1 cellular context compared by ENCODE assay signal in the genomic region with DNA sequence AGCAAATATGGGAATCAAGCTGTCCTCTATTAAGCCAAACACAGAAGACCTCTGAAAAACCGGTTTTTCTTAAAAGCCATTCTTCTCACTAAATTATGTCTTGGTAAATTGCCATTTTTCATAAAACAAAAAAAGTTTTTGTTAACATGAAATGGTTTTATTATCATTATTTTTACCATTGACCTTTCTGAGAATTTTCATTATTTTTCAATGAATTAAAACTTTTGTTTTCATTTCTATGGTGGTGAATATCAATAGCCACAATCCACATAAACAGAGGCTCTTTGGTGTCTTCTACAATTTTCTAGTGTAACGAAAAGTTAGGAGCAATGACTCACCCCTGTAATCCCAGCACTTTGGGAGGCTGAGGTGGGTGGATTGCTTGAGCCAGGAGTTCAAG.
TF ChIP-seq lines count a peak whose summit lies in the region.

No MANE protein-coding gene starts in this region.

TF ChIP-seq in A549, 52 proteins besides CTCF, POLR2A, EP300 and RAD21 (continued from another document):
- TF ChIP-seq, protein P1, sequence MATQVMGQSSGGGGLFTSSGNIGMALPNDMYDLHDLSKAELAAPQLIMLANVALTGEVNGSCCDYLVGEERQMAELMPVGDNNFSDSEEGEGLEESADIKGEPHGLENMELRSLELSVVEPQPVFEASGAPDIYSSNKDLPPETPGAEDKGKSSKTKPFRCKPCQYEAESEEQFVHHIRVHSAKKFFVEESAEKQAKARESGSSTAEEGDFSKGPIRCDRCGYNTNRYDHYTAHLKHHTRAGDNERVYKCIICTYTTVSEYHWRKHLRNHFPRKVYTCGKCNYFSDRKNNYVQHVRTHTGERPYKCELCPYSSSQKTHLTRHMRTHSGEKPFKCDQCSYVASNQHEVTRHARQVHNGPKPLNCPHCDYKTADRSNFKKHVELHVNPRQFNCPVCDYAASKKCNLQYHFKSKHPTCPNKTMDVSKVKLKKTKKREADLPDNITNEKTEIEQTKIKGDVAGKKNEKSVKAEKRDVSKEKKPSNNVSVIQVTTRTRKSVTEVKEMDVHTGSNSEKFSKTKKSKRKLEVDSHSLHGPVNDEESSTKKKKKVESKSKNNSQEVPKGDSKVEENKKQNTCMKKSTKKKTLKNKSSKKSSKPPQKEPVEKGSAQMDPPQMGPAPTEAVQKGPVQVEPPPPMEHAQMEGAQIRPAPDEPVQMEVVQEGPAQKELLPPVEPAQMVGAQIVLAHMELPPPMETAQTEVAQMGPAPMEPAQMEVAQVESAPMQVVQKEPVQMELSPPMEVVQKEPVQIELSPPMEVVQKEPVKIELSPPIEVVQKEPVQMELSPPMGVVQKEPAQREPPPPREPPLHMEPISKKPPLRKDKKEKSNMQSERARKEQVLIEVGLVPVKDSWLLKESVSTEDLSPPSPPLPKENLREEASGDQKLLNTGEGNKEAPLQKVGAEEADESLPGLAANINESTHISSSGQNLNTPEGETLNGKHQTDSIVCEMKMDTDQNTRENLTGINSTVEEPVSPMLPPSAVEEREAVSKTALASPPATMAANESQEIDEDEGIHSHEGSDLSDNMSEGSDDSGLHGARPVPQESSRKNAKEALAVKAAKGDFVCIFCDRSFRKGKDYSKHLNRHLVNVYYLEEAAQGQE (IDR thresholded peaks at IDR 0.05): no peak
- TF ChIP-seq TFCP2L1 (CRISPR knock-in tag; IDR thresholded peaks at IDR 0.05) (no peak), EHF (CRISPR knock-in tag; IDR thresholded peaks at IDR 0.05) (no peak), JUNB (IDR thresholded peaks at IDR 0.05) (no peak), EHMT2 (IDR thresholded peaks at IDR 0.05; ENCODE audit: low read depth) (no peak), BHLHE40 (IDR thresholded peaks at IDR 0.05; ENCODE audit: low read depth, low read length) (no peak), RARB (CRISPR knock-in tag; IDR thresholded peaks at IDR 0.05) (no peak), ESRRA (IDR thresholded peaks at IDR 0.05; ENCODE audit: borderline replicate concordance, low read length) (no peak)
- TF ChIP-seq, protein P2, sequence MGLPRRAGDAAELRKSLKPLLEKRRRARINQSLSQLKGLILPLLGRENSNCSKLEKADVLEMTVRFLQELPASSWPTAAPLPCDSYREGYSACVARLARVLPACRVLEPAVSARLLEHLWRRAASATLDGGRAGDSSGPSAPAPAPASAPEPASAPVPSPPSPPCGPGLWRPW (IDR thresholded peaks at IDR 0.05): no peak
- TF ChIP-seq, protein P3, sequence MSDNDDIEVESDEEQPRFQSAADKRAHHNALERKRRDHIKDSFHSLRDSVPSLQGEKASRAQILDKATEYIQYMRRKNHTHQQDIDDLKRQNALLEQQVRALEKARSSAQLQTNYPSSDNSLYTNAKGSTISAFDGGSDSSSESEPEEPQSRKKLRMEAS (IDR thresholded peaks at IDR 0.05): no peak
